ENCODE assay signal across 9 cellular contexts in the genomic region with DNA sequence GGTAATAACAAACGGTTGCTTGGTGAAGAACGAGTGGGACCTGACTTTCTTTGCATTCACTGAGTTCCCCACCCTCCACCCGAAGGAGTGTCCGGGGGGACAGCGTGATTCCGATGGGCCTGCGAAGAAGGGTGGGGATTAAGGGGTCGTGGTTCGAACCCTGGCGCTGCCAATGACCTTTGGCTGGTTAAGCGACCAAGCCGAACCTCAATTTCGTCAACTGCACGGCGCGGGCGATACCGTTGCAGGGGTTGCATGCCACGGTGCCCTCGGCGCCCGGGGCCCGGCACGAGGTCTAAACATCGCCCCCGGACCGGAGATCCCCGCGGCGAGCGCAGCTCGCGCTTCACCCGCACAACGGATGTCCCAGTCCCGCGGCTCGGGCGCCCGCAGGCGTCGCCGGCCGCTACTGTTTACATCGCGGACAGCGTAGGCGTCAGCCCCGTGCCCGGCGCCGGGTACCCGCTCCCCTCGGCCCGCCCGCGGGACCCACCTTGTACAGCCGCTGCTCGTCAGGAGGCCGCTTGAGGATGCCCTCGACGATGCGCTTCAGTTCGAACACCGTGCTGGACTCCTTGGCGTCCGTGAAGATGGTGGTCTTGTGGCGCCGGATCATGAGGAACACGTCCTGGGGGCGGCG. TPM values are rescaled to one million over a fixed set of nuclear protein-coding genes. Genes with fewer than 3 reads are reported as not detected.
DNase-seq lines count a peak whose midpoint lies in the region; TF ChIP-seq lines count a peak whose summit lies in the region.
"Had no signal": no experiment of that assay in that cellular context is flagged by ENCODE, and none has a peak within 500 bp of the region (broad histone marks: within the 10 kb centered on the region; RNA-seq: fewer than 3 reads in every experiment).

No MANE protein-coding gene starts in this region.

- TSS peak; percentile 9 for BruUV-seq in Caco-2 (replicated peaks; lab: Mats Ljungman, UMichigan)

- H3K36me3 ChIP-seq in Caco-2 (ENCODE audit: control insufficient read depth, insufficient read depth, low read length) = peaks cover 3% of the 10 kb centered on the region
- H3K36me3 ChIP-seq in HUES6 (ENCODE audit: control insufficient read depth, insufficient read depth, low read length) = peaks cover 40% of the 10 kb centered on the region
- peaks cover 15% of the 10 kb centered on the region for H3K36me3 ChIP-seq in iPS DF 6.9 (ENCODE audit: control insufficient read depth, insufficient read depth, low read length)

- no peaks in the 10 kb centered on the region for H3K9me3 Mint-ChIP-seq in Caco-2 (ENCODE audit: unreplicated experiment)
- H3K9me3 Mint-ChIP-seq in activated naive CD8-positive, alpha-beta T cell (ENCODE audit: low read depth) = no peaks in the 10 kb centered on the region

- H3K27ac ChIP-seq in HUES6 (ENCODE audit: low read depth, low read length) (peak overlapping the region; percentile 84; the same call in 1 of the 2 replicates), iPS DF 6.9 (ENCODE audit: low read length) (no peak overlapping the region), skin epidermis (peak overlapping the region; percentile 12 to 100 (median 87))

- DNase-seq in Caco-2 (no peak), GM20000 (ENCODE audit: low spot score) (peak; percentile 66), iPS DF 6.9 (ENCODE audit: low read depth, low spot score) (no peak), HCEC 1CT (no peak), SW 1271 (lab: John Stamatoyannopoulos, UW) (no peak)

- no CpG with 5 or more reads among the region's 72 CpGs for WGBS in iPS DF 6.9 (ENCODE audit: insufficient coverage, insufficient read length)

- H3K4me3 Mint-ChIP-seq in Caco-2 (ENCODE audit: unreplicated experiment) = peak overlapping the region; percentile 89
- peak overlapping the region; percentile 96 for H3K4me3 Mint-ChIP-seq in activated naive CD8-positive, alpha-beta T cell

- CTCF ChIA-PET in Caco-2 (lab: Charles Lee) = interaction anchor here (1.0 kb wide), 1 partner anchor 91 kb away, joined by 4 read pairs; no protein-coding TSS in a partner anchor

- intact Hi-C loops in Caco-2 (cut with micrococcal nuclease; ENCODE audit: unreplicated experiment) = no loop called here

- peak overlapping the region; percentile 95 for H3K9ac ChIP-seq in HUES6 (ENCODE audit: low read length)

- TF ChIP-seq CTCF in Caco-2 (IDR thresholded peaks at IDR 0.05; ENCODE audit: insufficient read depth in 1 of 2, low read depth in 1 of 2, low read length in 1 of 2, severe bottlenecking in 1 of 2, unreplicated experiment in 1 of 2) = no peak
- TF ChIP-seq CTCF in GM20000 (IDR thresholded peaks at IDR 0.05; ENCODE audit: extremely low read depth, missing control alignments) = no peak

- H3K4me3 ChIP-seq in Caco-2 (ENCODE audit: low read depth, low read length) (peak overlapping the region; percentile 76), HUES6 (ENCODE audit: low read depth, low read length) (peak overlapping the region; percentile 90), iPS DF 6.9 (ENCODE audit: low read length) (peak overlapping the region; percentile 95), skin epidermis (peak overlapping the region; percentile 67 to 98 (median 94))

- no peaks in the 10 kb centered on the region for H3K9me3 ChIP-seq in Caco-2
- no peaks in the 10 kb centered on the region for H3K9me3 ChIP-seq in HUES6 (ENCODE audit: control insufficient read depth, insufficient read depth, low read depth, low read length)
- no peaks in the 10 kb centered on the region for H3K9me3 ChIP-seq in iPS DF 6.9 (ENCODE audit: control insufficient read depth, insufficient read depth, low read length)

- H3K27me3 Mint-ChIP-seq in Caco-2 (ENCODE audit: insufficient read depth, unreplicated experiment) = no peaks in the 10 kb centered on the region
- H3K27me3 Mint-ChIP-seq in activated naive CD8-positive, alpha-beta T cell = no peaks in the 10 kb centered on the region

- H3K27me3 ChIP-seq in Caco-2 (replicated peaks; ENCODE audit: control insufficient read depth, insufficient read depth, low read length) (no peaks in the 10 kb centered on the region), HUES6 (ENCODE audit: control insufficient read depth, insufficient read depth, low read length) (no peaks in the 10 kb centered on the region), iPS DF 6.9 (ENCODE audit: control insufficient read depth, insufficient read depth, low read length) (no peaks in the 10 kb centered on the region)

- peaks cover 6% of the 10 kb centered on the region for H3K4me1 Mint-ChIP-seq in Caco-2 (ENCODE audit: low read depth, unreplicated experiment)
- peaks cover 43% of the 10 kb centered on the region for H3K4me1 Mint-ChIP-seq in activated naive CD8-positive, alpha-beta T cell (ENCODE audit: low read depth)

- peak overlapping the region; percentile 92 for H3K27ac Mint-ChIP-seq in Caco-2 (ENCODE audit: unreplicated experiment)
- peak overlapping the region; percentile 94 for H3K27ac Mint-ChIP-seq in activated naive CD8-positive, alpha-beta T cell

- H3K36me3 Mint-ChIP-seq in Caco-2 (ENCODE audit: insufficient read depth, unreplicated experiment) = peaks cover 45% of the 10 kb centered on the region
- no peaks in the 10 kb centered on the region for H3K36me3 Mint-ChIP-seq in activated naive CD8-positive, alpha-beta T cell

- POLR2A ChIA-PET in Caco-2 (lab: Charles Lee) = interaction anchor here (0.9 to 1.3 kb wide), 3 partner anchors 8 to 25 kb away, joined by 4 to 8 read pairs (median 8); a partner anchor contains a TSS

- H3K4me1 ChIP-seq in Caco-2 = peaks cover 15% of the 10 kb centered on the region
- peaks cover 18% of the 10 kb centered on the region for H3K4me1 ChIP-seq in HUES6 (ENCODE audit: control insufficient read depth, insufficient read depth, low read length)
- peaks cover 5% of the 10 kb centered on the region for H3K4me1 ChIP-seq in iPS DF 6.9 (ENCODE audit: control insufficient read depth, insufficient read depth, low read length)

RNA-seq across cellular contexts. Expression of a gene that starts 0.5 kb away (rescaled TPM):
- 175 and 184 TPM in 2 replicates for total RNA-seq in Caco-2 (2022)

RNA-seq across cellular contexts. Expression of a gene that starts 10.7 kb away (rescaled TPM):
- total RNA-seq in Caco-2 (2022) = not detected in 2 replicates
- total RNA-seq: T-helper 2 cell treated with Interferon-gamma antibody and Interleukin-4, amounts not matched to agents 100 ng/mL and 5 ng/mL, for 36 hours had no signal

RNA-seq across cellular contexts. Expression of a gene that starts 21.6 kb away (rescaled TPM):
- total RNA-seq in Caco-2 (2022) = not detected in 2 replicates
- total RNA-seq: T-helper 2 cell treated with Interferon-gamma antibody and Interleukin-4, amounts not matched to agents 100 ng/mL and 5 ng/mL, for 36 hours had no signal

RNA-seq across cellular contexts. Expression of a gene that starts 24.2 kb away (rescaled TPM):
- 332 and 382 TPM in 2 replicates for total RNA-seq in Caco-2 (2022)

RNA-seq across cellular contexts. Expression of a gene that starts 40.4 kb away (rescaled TPM):
- total RNA-seq in Caco-2 (2022) = not detected in 2 replicates
